Comparison of ENCODE assay signal across 1 cellular context in genomic region chr17:45389354-45389753, GRCh38.
TF ChIP-seq lines count a peak whose summit lies in the region.

No MANE protein-coding gene starts in this region.

TF ChIP-seq in GM23338, 12 proteins besides CTCF, POLR2A, EP300 and RAD21:
- no peak for TF ChIP-seq STAT1 (IDR thresholded peaks at IDR 0.05; ENCODE audit: unreplicated experiment)
- TF ChIP-seq EZH2phosphoT487 (IDR thresholded peaks at IDR 0.05; ENCODE audit: unreplicated experiment), result no peak
- TF ChIP-seq ZNF462 (CRISPR knock-in tag; IDR thresholded peaks at IDR 0.05), result no peak
- TF ChIP-seq REST (IDR thresholded peaks at IDR 0.05; ENCODE audit: unreplicated experiment), result no peak
- no peak for TF ChIP-seq POLR2AphosphoS5 (IDR thresholded peaks at IDR 0.05; ENCODE audit: low read depth)
- TF ChIP-seq ZNF331 (CRISPR knock-in tag; IDR thresholded peaks at IDR 0.05; ENCODE audit: low read depth), result no peak
- no peak for TF ChIP-seq EZH2 (IDR thresholded peaks at IDR 0.05; ENCODE audit: low read depth, unreplicated experiment)
- TF ChIP-seq ZNF114 (CRISPR knock-in tag; IDR thresholded peaks at IDR 0.05), result no peak
- TF ChIP-seq CREB1 (CRISPR knock-in tag; IDR thresholded peaks at IDR 0.05; ENCODE audit: low read depth), result no peak
TF ChIP-seq in GM23338: peak in this region for 0.
